ENCODE assay signal across 22 cellular contexts in the genomic region with DNA sequence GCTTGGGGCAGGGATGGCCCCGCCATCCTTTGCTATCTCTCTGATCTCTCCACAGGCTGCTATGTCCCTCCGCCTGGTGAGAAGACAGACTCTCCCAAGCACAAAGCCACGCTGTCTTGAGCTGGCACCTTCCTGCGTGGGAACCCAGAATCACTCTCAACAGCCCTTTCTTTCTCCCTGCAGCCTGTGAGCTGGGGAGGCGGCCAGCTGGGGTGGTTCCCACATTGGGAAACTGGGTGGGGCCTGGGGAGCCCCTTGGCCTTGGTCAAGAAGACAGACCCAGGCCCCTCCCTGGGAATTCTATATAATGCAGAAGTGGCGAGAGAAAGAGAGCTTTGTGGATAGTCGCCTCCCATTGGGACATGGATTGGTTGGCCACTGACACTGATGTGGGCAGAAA.
A peak's percentile ranks its signal among the peaks of the same experiment; 100 is the strongest.
DNase-seq lines count a peak whose midpoint lies in the region; ATAC-seq, FAIRE-seq and TF ChIP-seq lines count a peak whose summit lies in the region.
"Had no signal": no experiment of that assay in that cellular context is flagged by ENCODE, and none has a peak within 500 bp of the region (broad histone marks: within the 10 kb centered on the region; RNA-seq: fewer than 3 reads in every experiment).

No MANE protein-coding gene starts in this region.

- H4K91ac ChIP-seq in IMR-90 (ENCODE audit: insufficient read depth, low read depth, low read length) = no peak overlapping the region

- DNase-seq in Ammon's horn (ENCODE audit: low spot score) = peak; percentile 21
- DNase-seq in IMR-90 = no peak
- DNase-seq in kidney = peak; percentile 45
- peak; percentile 39 for DNase-seq in pons (ENCODE audit: low spot score)
- DNase-seq in amniotic stem cell (lab: John Stamatoyannopoulos, UW) = no peak
- DNase-seq in T-helper 2 cell treated with Interferon-gamma antibody and Interleukin-4, amounts not matched to agents 5 μg/mL and 100 μg/mL, for 36 hours (ENCODE audit: low spot score) = no peak
- no peak for DNase-seq in NCI-H1105 (lab: John Stamatoyannopoulos, UW)
- DNase-seq: Caco-2; CD4-positive, CD25-positive, alpha-beta regulatory T cell; CD8-positive, alpha-beta T cell; DMS153; DND-41; GM23248; H7; HCEC 1CT had no signal

- H2BK120ac ChIP-seq in IMR-90 (ENCODE audit: low read depth, low read length) = peak overlapping the region; percentile 46; the same call in 1 of the 2 replicates

- H2AK5ac ChIP-seq in IMR-90 (ENCODE audit: low read depth, low read length) = 0 out of 2 replicates have a peak overlapping the region, but pooled peaks have one; percentile 53

- peaks cover 7% of the 10 kb centered on the region for H3K9me1 ChIP-seq in IMR-90 (ENCODE audit: insufficient read depth, low read length)

- CTCF ChIA-PET in IMR-90 (lab: Yijun Ruan, JAX) = no interaction called here

- H3K4ac ChIP-seq in IMR-90 (ENCODE audit: low read depth, low read length) = no peak overlapping the region; the same call in 1 of the 2 replicates

- no TSS peak for BruUV-seq in IMR-90 (replicated peaks; lab: Mats Ljungman, UMichigan)

- no peak for FAIRE-seq in kidney (lab: Jason Lieb, UNC)
- FAIRE-seq: G401.6, GM12892, H1 had no signal

- no peak for TF ChIP-seq RAD21 in IMR-90 (IDR thresholded peaks at IDR 0.05; ENCODE audit: low read length)

- TF ChIP-seq CTCF in IMR-90 (conservative IDR thresholded peaks at IDR 0.05; ENCODE audit: low read depth, low read length) = no peak
- no peak for TF ChIP-seq CTCF in kidney (IDR thresholded peaks at IDR 0.05; ENCODE audit: borderline replicate concordance, extremely low read depth, insufficient read depth)

- no peak overlapping the region for H2BK20ac ChIP-seq in IMR-90 (ENCODE audit: low read depth, low read length)

- peaks cover 6% of the 10 kb centered on the region for H3K27me3 ChIP-seq in IMR-90 (ENCODE audit: control insufficient read depth, insufficient read depth, low read length)
- H3K27me3 ChIP-seq: BLaER1 had no signal

- no peak overlapping the region for H3K27ac Mint-ChIP-seq in T-helper 2 cell treated with Interferon-gamma antibody and Interleukin-4, amounts not matched to agents 5 μg/mL and 100 μg/mL, for 36 hours
- H3K27ac Mint-ChIP-seq: B cell; CD4-positive, CD25-positive, alpha-beta regulatory T cell; CD8-positive, alpha-beta T cell had no signal

- H3K4me3 ChIP-seq in IMR-90 (ENCODE audit: insufficient read depth, low read depth, low read length) (no peak overlapping the region), kidney (ENCODE audit: low read length in 2 of 2) (no peak overlapping the region)
- H3K4me3 ChIP-seq: BLaER1, GM23248 had no signal

- H3K27ac ChIP-seq in IMR-90 (ENCODE audit: insufficient read depth, low read length) (no peak overlapping the region), kidney (ENCODE audit: low read depth in 2 of 2, low read length in 2 of 2) (no peak overlapping the region)
- H3K27ac ChIP-seq: BLaER1, C4-2B, GM23248 had no signal

- H3K4me1 Mint-ChIP-seq in T-helper 2 cell treated with Interferon-gamma antibody and Interleukin-4, amounts not matched to agents 5 μg/mL and 100 μg/mL, for 36 hours (ENCODE audit: low read depth) = peaks cover 2% of the 10 kb centered on the region
- H3K4me1 Mint-ChIP-seq: B cell; CD4-positive, CD25-positive, alpha-beta regulatory T cell had no signal

- no peak overlapping the region for H3K56ac ChIP-seq in IMR-90 (ENCODE audit: extremely low read depth, insufficient read depth, low read length)

- WGBS in IMR-90 (ENCODE audit: extremely low coverage in 2 of 2, insufficient read length in 1 of 2), 2 experiments = no CpG with 5 or more reads among the region's 7 CpGs

- intact Hi-C loops in IMR-90 (cut with micrococcal nuclease) = no loop called here
- intact Hi-C loops in kidney (cut with DNase I) = no loop called here

- H3K27me3 Mint-ChIP-seq in T-helper 2 cell treated with Interferon-gamma antibody and Interleukin-4, amounts not matched to agents 5 μg/mL and 100 μg/mL, for 36 hours (ENCODE audit: low read depth) = peaks cover 3% of the 10 kb centered on the region
- H3K27me3 Mint-ChIP-seq: CD4-positive, CD25-positive, alpha-beta regulatory T cell had no signal

- 0 out of 2 replicates have a peak overlapping the region, but pooled peaks have one; percentile 46 for H3K14ac ChIP-seq in IMR-90 (replicated peaks; ENCODE audit: low read depth, low read length)

- no peak overlapping the region for H2AFZ ChIP-seq in IMR-90 (replicated peaks; ENCODE audit: low read length, poor library complexity)
- H2AFZ ChIP-seq: GM23248 had no signal

- H2BK5ac ChIP-seq in IMR-90 (ENCODE audit: low read depth, low read length, poor library complexity, severe bottlenecking) = no peak overlapping the region

- no peak overlapping the region for H2BK15ac ChIP-seq in IMR-90 (ENCODE audit: low read depth, low read length)

- no peak overlapping the region for H3K9ac ChIP-seq in IMR-90 (ENCODE audit: low read depth, low read length)
- no peak overlapping the region for H3K9ac ChIP-seq in kidney (ENCODE audit: low read length in 2 of 2)
- H3K9ac ChIP-seq: BLaER1, GM23248 had no signal

- peak overlapping the region; percentile 3; the same call in 1 of the 2 replicates for H3K18ac ChIP-seq in IMR-90 (ENCODE audit: low read depth, low read length)

- no peak overlapping the region for H3K23ac ChIP-seq in IMR-90 (ENCODE audit: low read depth, low read length)

- POLR2A ChIA-PET in IMR-90 (lab: Charles Lee; ENCODE audit: unreplicated experiment) = no interaction called here

- H2AK9ac ChIP-seq in IMR-90 (replicated peaks; ENCODE audit: low read depth, low read length, poor library complexity) = no peak overlapping the region

- H3K9me3 ChIP-seq in IMR-90 (ENCODE audit: control insufficient read depth, insufficient read depth, low read length) = no peaks in the 10 kb centered on the region
- no peaks in the 10 kb centered on the region for H3K9me3 ChIP-seq in kidney (ENCODE audit: control insufficient read depth in 1 of 2, low read length in 2 of 2)
- H3K9me3 ChIP-seq: BLaER1, Caco-2 had no signal

- no peak overlapping the region for H3K4me2 ChIP-seq in IMR-90 (ENCODE audit: low read depth, low read length)
- H3K4me2 ChIP-seq: BLaER1 had no signal

- H3K36me3 ChIP-seq in IMR-90 (ENCODE audit: control insufficient read depth, insufficient read depth, low read length) (no peaks in the 10 kb centered on the region), kidney (ENCODE audit: control insufficient read depth in 1 of 2, insufficient read depth in 2 of 2, low read length in 2 of 2) (no peaks in the 10 kb centered on the region)
- H3K36me3 ChIP-seq: BLaER1 had no signal

- no peaks in the 10 kb centered on the region for H4K20me1 ChIP-seq in IMR-90 (ENCODE audit: insufficient read depth, low read length)
- H4K20me1 ChIP-seq: BLaER1 had no signal

- dilution Hi-C loops in IMR-90 (cut with HindIII; ENCODE audit: low sequenced_read_pairs, unreplicated experiment) = no loop called here

- no peaks in the 10 kb centered on the region for H3K79me1 ChIP-seq in IMR-90 (ENCODE audit: low read depth in 1 of 2, low read length in 2 of 2)

- no peak overlapping the region for H4K5ac ChIP-seq in IMR-90 (ENCODE audit: low read depth, low read length)

- peaks cover 12% of the 10 kb centered on the region for H3K4me1 ChIP-seq in IMR-90 (ENCODE audit: control insufficient read depth, insufficient read depth, low read length)
- peaks cover 3 to 4% of the 10 kb centered on the region in 2 donors for H3K4me1 ChIP-seq in kidney (ENCODE audit: control insufficient read depth in 1 of 2, insufficient read depth in 1 of 2, low read depth in 1 of 2, low read length in 2 of 2)
- H3K4me1 ChIP-seq: Caco-2 had no signal

- ATAC-seq in IMR-90 (ENCODE audit: low read depth) = no peak
- no peak for ATAC-seq in HG03039 (IDR thresholded peaks at IDR 0.05; ENCODE audit: unreplicated experiment)
- ATAC-seq: CD8-positive, alpha-beta T cell had no signal

- H4K8ac ChIP-seq in IMR-90 (ENCODE audit: low read depth in 2 of 2, low read length in 2 of 2) = no peak overlapping the region

- in situ Hi-C loops in IMR-90 (cut with MboI; ENCODE audit: low sequenced_read_pairs) = no loop called here

- H3K4me3 Mint-ChIP-seq in T-helper 2 cell treated with Interferon-gamma antibody and Interleukin-4, amounts not matched to agents 5 μg/mL and 100 μg/mL, for 36 hours = no peak overlapping the region
- H3K4me3 Mint-ChIP-seq: B cell; CD4-positive, CD25-positive, alpha-beta regulatory T cell; CD8-positive, alpha-beta T cell had no signal

- H3K36me3 Mint-ChIP-seq in T-helper 2 cell treated with Interferon-gamma antibody and Interleukin-4, amounts not matched to agents 5 μg/mL and 100 μg/mL, for 36 hours (ENCODE audit: low read depth) = no peaks in the 10 kb centered on the region
- H3K36me3 Mint-ChIP-seq: CD4-positive, CD25-positive, alpha-beta regulatory T cell; CD8-positive, alpha-beta T cell had no signal

- no peak for TF ChIP-seq POLR2A in IMR-90 (IDR thresholded peaks at IDR 0.05; ENCODE audit: low read depth, low read length)

- no peaks in the 10 kb centered on the region for H3K9me3 Mint-ChIP-seq in T-helper 2 cell treated with Interferon-gamma antibody and Interleukin-4, amounts not matched to agents 5 μg/mL and 100 μg/mL, for 36 hours
- H3K9me3 Mint-ChIP-seq: CD4-positive, CD25-positive, alpha-beta regulatory T cell; CD8-positive, alpha-beta T cell had no signal

TF ChIP-seq in IMR-90, 13 proteins besides CTCF, POLR2A, EP300 and RAD21 (continues in another document):
- TF ChIP-seq RFX5 (IDR thresholded peaks at IDR 0.05; ENCODE audit: low read depth, low read length) (no peak), NFE2L2 (IDR thresholded peaks at IDR 0.05; ENCODE audit: low read depth, low read length) (no peak), CHD1 (IDR thresholded peaks at IDR 0.05; ENCODE audit: low read depth, low read length) (no peak), SMC3 (IDR thresholded peaks at IDR 0.05; ENCODE audit: low read depth, low read length) (no peak), RCOR1 (IDR thresholded peaks at IDR 0.05; ENCODE audit: insufficient replicate concordance, low read length) (no peak), BHLHE40 (IDR thresholded peaks at IDR 0.05; ENCODE audit: low read depth, low read length) (no peak), MAZ (IDR thresholded peaks at IDR 0.05; ENCODE audit: borderline replicate concordance, low read depth, low read length) (no peak), MAFK (IDR thresholded peaks at IDR 0.05; ENCODE audit: low read depth, low read length) (no peak)
- TF ChIP-seq, protein P1, sequence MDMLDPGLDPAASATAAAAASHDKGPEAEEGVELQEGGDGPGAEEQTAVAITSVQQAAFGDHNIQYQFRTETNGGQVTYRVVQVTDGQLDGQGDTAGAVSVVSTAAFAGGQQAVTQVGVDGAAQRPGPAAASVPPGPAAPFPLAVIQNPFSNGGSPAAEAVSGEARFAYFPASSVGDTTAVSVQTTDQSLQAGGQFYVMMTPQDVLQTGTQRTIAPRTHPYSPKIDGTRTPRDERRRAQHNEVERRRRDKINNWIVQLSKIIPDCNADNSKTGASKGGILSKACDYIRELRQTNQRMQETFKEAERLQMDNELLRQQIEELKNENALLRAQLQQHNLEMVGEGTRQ (IDR thresholded peaks at IDR 0.05; ENCODE audit: low read depth, low read length) = no peak

Comparison
In these comparisons a context has a peak if more than half of its experiments do, and no peak if none do; other contexts are left out.
1. DNase-seq: peak in Ammon's horn (single experiment), kidney (single experiment) and pons (single experiment); none in IMR-90 (single experiment), amniotic stem cell (single experiment), T-helper 2 cell treated with Interferon-gamma antibody and Interleukin-4, amounts not matched to agents 5 μg/mL and 100 μg/mL, for 36 hours (single experiment) and NCI-H1105 (single experiment).